In the genomic region with DNA sequence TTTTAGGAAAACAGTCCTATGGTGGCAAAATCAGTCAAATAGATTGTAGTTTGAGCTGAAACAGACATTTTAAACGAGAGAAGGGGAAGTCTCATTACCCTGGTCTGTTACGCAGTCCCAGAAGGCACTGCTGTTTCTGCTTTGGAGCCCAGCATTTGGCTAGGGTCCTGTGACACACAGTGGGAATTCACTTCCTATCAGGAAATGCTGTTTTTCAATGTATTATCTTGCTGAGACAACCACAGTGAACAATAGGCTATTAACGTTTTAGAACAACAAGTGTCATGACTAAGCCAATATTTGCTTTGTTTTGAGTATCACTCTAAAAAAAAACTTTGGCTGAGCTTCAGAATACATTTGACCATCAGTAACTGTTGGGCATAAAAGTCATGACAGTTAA, we compare ENCODE assay signal across 8 cellular contexts.
A peak's percentile ranks its signal among the peaks of the same experiment; 100 is the strongest.
DNase-seq lines count a peak whose midpoint lies in the region; TF ChIP-seq lines count a peak whose summit lies in the region.

No MANE protein-coding gene starts in this region.

- H3K36me3 ChIP-seq in SK-N-MC (ENCODE audit: insufficient read depth, low read length) (no peaks in the 10 kb centered on the region), Peyer's patch (no peaks in the 10 kb centered on the region), colonic mucosa (no peaks in the 10 kb centered on the region)

- intact Hi-C loops in colonic mucosa (cut with DNase I) = no loop called here

- no peak for TF ChIP-seq POLR2A in Peyer's patch (IDR thresholded peaks at IDR 0.05)

- H3K27ac ChIP-seq in SK-N-MC (peak overlapping the region; percentile 98; the same call in 1 of the 2 replicates), Peyer's patch (peak overlapping the region in 2 of 4 donors; percentile 33 to 43), colonic mucosa (no peak overlapping the region)

- no peaks in the 10 kb centered on the region for H3K27me3 ChIP-seq in Peyer's patch
- no peaks in the 10 kb centered on the region for H3K27me3 ChIP-seq in colonic mucosa

- TF ChIP-seq CTCF in fibroblast of pulmonary artery (IDR thresholded peaks at IDR 0.05; ENCODE audit: low read length, missing control alignments) (no peak), Peyer's patch (IDR thresholded peaks at IDR 0.05) (no peak), colonic mucosa (IDR thresholded peaks at IDR 0.05) (no peak)

- DNase-seq in NCI-H2196 (lab: John Stamatoyannopoulos, UW; ENCODE audit: unreplicated experiment) (peak; percentile 14), NCI-H2196 treated with DMSO at 0.1 percent for 48 hours (lab: John Stamatoyannopoulos, UW; ENCODE audit: unreplicated experiment) (no peak), SK-N-MC (ENCODE audit: low read depth, low spot score) (no peak), fibroblast of pulmonary artery (ENCODE audit: low read depth) (peak; percentile 97), pons (ENCODE audit: low spot score) (peak; percentile 91), Peyer's patch (no peak), colonic mucosa (no peak), NCI-H1105 treated with DMSO at 0.1 percent for 48 hours (lab: John Stamatoyannopoulos, UW) (no peak)

- 0 out of 2 replicates have a peak overlapping the region, but pooled peaks have one; percentile 4 for H3K4me3 ChIP-seq in SK-N-MC
- H3K4me3 ChIP-seq in fibroblast of pulmonary artery (replicated peaks; ENCODE audit: low read depth, low read length) = no peak overlapping the region
- H3K4me3 ChIP-seq in Peyer's patch = no peak overlapping the region
- no peak overlapping the region for H3K4me3 ChIP-seq in colonic mucosa

- peaks cover 0 to 46% (median 6%) of the 10 kb centered on the region in 4 donors for H3K4me1 ChIP-seq in Peyer's patch
- no peaks in the 10 kb centered on the region for H3K4me1 ChIP-seq in colonic mucosa

- no peaks in the 10 kb centered on the region for H3K9me3 ChIP-seq in SK-N-MC (ENCODE audit: low read depth, low read length)
- no peaks in the 10 kb centered on the region for H3K9me3 ChIP-seq in Peyer's patch
- H3K9me3 ChIP-seq in colonic mucosa = no peaks in the 10 kb centered on the region

- H3K9ac ChIP-seq in SK-N-MC (ENCODE audit: insufficient read length) (no peak overlapping the region), colonic mucosa (ENCODE audit: low read depth in 2 of 2, low read length in 2 of 2) (no peak overlapping the region)

Comparison
In these comparisons a context has a peak if more than half of its experiments do, and no peak if none do; other contexts are left out.
1. DNase-seq: peak in NCI-H2196 (single experiment), fibroblast of pulmonary artery (single experiment) and pons (single experiment); none in NCI-H2196 treated with DMSO at 0.1 percent for 48 hours (single experiment), SK-N-MC (single experiment), Peyer's patch (0 of 3), colonic mucosa (single experiment) and NCI-H1105 treated with DMSO at 0.1 percent for 48 hours (single experiment).